Comparison of ENCODE assay signal across 20 cellular contexts in the genomic region with DNA sequence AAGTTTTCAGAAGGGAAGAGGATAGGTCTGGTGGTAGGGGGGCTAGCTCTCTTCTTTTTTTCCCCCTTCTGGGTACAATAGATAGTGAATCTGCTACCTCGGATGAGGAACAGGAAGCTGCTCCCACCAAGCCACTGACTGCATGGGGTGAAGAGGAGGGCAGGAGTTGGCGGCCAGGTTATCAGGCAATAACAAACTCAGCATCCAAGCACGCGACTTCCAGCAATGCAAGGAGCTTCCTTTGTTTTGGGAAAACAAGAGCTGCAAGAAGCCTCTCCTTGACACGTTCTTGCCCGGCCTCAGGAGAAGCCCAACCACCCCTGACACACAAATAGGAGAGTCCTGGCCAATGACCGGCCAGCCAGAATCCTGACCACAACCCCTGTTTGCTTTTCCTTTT. TPM values are rescaled to one million over a fixed set of nuclear protein-coding genes. Genes with fewer than 3 reads are reported as not detected.
"Had no signal": no experiment of that assay in that cellular context is flagged by ENCODE, and none has a peak within 500 bp of the region (broad histone marks: within the 10 kb centered on the region; RNA-seq: fewer than 3 reads in every experiment).

No MANE protein-coding gene starts in this region.

- H3K36me3 ChIP-seq: ascending aorta, cardiac muscle cell, colonic mucosa, esophagus squamous epithelium, ovary, sigmoid colon, upper lobe of left lung had no signal

- H3K9me3 ChIP-seq: ascending aorta, colonic mucosa, esophagus squamous epithelium, ovary, sigmoid colon, stomach, testis, upper lobe of left lung had no signal

- H3K27me3 ChIP-seq: ascending aorta, cardiac muscle cell, colonic mucosa, esophagus squamous epithelium, ovary, sigmoid colon, stomach, testis, upper lobe of left lung had no signal

- H3K4me3 ChIP-seq: ascending aorta, cardiac muscle cell, colonic mucosa, esophagus squamous epithelium, lung, ovary, sigmoid colon, stomach, testis, upper lobe of left lung had no signal

- H3K4me1 ChIP-seq: sigmoid colon had no signal

- DNase-seq: activated CD4-positive, alpha-beta T cell treated with anti-CD3 and anti-CD28 coated beads for 1 hour; activated CD4-positive, alpha-beta T cell treated with anti-CD3 and anti-CD28 coated beads, Interleukin-2, amount 50 U/mL, for 4 hours; activated CD8-positive, alpha-beta memory T cell treated with anti-CD3 and anti-CD28 coated beads, Interleukin-2, amount 10 ng/mL, durations not matched to agents 7 days and 5 days; activated naive CD4-positive, alpha-beta T cell treated with anti-CD3 and anti-CD28 coated beads, Interleukin-2, amount 10 ng/mL, durations not matched to agents 7 days and 5 days; activated T-cell treated with anti-CD3 and anti-CD28 coated beads, Interleukin-2, amount 50 U/mL, for 1 hour; colonic mucosa; esophagus squamous epithelium; foreskin fibroblast; hypothalamus; midbrain; ovary; sigmoid colon; stimulated activated CD4-positive, alpha-beta T cell treated with anti-CD3 and anti-CD28 coated beads, Interleukin-1b, Interleukin-23, amount 100 ng/mL, for 48 hours; stomach; testis; upper lobe of left lung had no signal

- H3K27ac ChIP-seq: ascending aorta, cardiac muscle cell, esophagus squamous epithelium, ovary, sigmoid colon, testis had no signal

RNA-seq across cellular contexts. Expression of gene SLC23A3, which starts 41.4 kb away (rescaled TPM):
- total RNA-seq: myocyte had no signal
- polyA plus RNA-seq: cardiac muscle cell had no signal
